Comparison of ENCODE assay signal across 9 cellular contexts in the genomic region with DNA sequence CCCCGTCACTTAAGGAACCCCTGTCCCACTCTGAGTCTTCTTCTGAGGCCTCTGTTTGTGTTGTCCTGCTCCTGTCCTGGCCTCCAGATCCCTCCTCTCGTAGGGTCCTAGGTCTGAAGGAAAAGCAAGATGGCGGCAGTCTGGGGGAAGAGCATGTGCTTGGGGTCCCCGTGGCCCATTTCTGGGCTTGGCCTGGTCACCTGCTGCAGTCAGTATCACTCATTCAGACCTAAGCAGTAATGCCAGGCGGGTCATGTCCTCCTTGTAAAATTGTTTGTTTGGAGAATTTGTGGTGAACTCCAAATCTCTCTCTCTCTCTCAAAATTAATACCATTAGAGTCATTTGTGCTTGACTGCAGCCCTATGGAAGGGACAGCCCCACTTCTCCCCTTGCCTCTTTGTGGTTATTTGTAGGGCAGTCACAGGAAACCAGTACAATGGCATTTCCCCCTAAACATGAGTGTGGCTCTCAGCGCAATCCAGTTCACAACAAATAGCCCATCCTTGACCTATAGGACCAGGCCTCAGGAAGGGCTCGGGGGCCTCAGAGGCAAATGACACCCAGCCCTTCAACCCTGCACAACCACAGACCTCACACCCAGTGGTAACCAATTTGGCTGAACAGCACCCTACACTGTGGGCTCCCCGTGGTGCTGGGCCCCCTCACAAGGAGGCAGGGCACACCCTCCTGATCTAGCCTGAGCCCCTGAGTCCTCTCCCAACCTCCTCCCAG.
DNase-seq lines count a peak whose midpoint lies in the region; ATAC-seq and FAIRE-seq lines count a peak whose summit lies in the region.
"Had no signal": no experiment of that assay in that cellular context is flagged by ENCODE, and none has a peak within 500 bp of the region (broad histone marks: within the 10 kb centered on the region; RNA-seq: fewer than 3 reads in every experiment).

No MANE protein-coding gene starts in this region.

- H3K27me3 Mint-ChIP-seq in naive thymus-derived CD4-positive, alpha-beta T cell: peaks cover 11 to 47% (median 19%) of the 10 kb centered on the region in 5 donors

- no peaks in the 10 kb centered on the region for H3K79me1 ChIP-seq in mesenchymal stem cell (replicated peaks; ENCODE audit: low read length, poor library complexity, severe bottlenecking)

- H2BK5ac ChIP-seq in mesenchymal stem cell (ENCODE audit: low read depth, low read length, poor library complexity, severe bottlenecking): no peak overlapping the region

- POLR2A ChIA-PET in naive thymus-derived CD4-positive, alpha-beta T cell (lab: Charles Lee): no interaction called here

- no peak overlapping the region for H2BK120ac ChIP-seq in mesenchymal stem cell (ENCODE audit: low read depth, low read length)

- no peak for FAIRE-seq in RCC 7860 (lab: Jason Lieb, UNC)

- H2BK12ac ChIP-seq in mesenchymal stem cell (ENCODE audit: low read length in 2 of 2): no peak overlapping the region

- H3K14ac ChIP-seq in mesenchymal stem cell (ENCODE audit: low read length in 2 of 2): no peak overlapping the region

- H3K4me3 Mint-ChIP-seq in naive thymus-derived CD4-positive, alpha-beta T cell: peak overlapping the region in 4 of 10 donors; percentile 10 to 56 (median 21)

- no peak overlapping the region for H3K18ac ChIP-seq in mesenchymal stem cell (ENCODE audit: low read depth in 1 of 2, low read length in 2 of 2)

- H3K9me3 ChIP-seq in naive thymus-derived CD4-positive, alpha-beta T cell (ENCODE audit: control insufficient read depth in 2 of 3, low read length in 3 of 3): no peaks in the 10 kb centered on the region
- no peaks in the 10 kb centered on the region for H3K9me3 ChIP-seq in mesenchymal stem cell (ENCODE audit: control insufficient read depth, low read length)

- no peaks in the 10 kb centered on the region for H3K27me3 ChIP-seq in naive thymus-derived CD4-positive, alpha-beta T cell (ENCODE audit: control insufficient read depth in 2 of 2, insufficient read depth in 2 of 2, low read length in 2 of 2)
- no peaks in the 10 kb centered on the region for H3K27me3 ChIP-seq in mesenchymal stem cell (ENCODE audit: control insufficient read depth in 1 of 2, insufficient read depth in 1 of 2, low read length in 2 of 2)

- H2AK5ac ChIP-seq in mesenchymal stem cell (ENCODE audit: low read length, severe bottlenecking): no peak overlapping the region

- H3K27ac ChIP-seq in naive thymus-derived CD4-positive, alpha-beta T cell (ENCODE audit: low read depth, low read length): no peak overlapping the region
- no peak overlapping the region for H3K27ac ChIP-seq in mesenchymal stem cell (ENCODE audit: low read length, poor library complexity, severe bottlenecking)

- peaks cover 0 to 2% (median 0%) of the 10 kb centered on the region in 11 donors for H3K9me3 Mint-ChIP-seq in naive thymus-derived CD4-positive, alpha-beta T cell

- WGBS in mesenchymal stem cell: 53% methylated on average over 7 of the region's 8 CpGs

- H4K91ac ChIP-seq in mesenchymal stem cell (ENCODE audit: low read length): no peak overlapping the region

- H3K4ac ChIP-seq in mesenchymal stem cell (ENCODE audit: low read depth in 1 of 2, low read length in 2 of 2): no peak overlapping the region

- no peak overlapping the region for H3K9ac ChIP-seq in mesenchymal stem cell (ENCODE audit: low read length)

- peaks cover 0 to 22% of the 10 kb centered on the region in 2 donors for H3K4me1 ChIP-seq in naive thymus-derived CD4-positive, alpha-beta T cell (ENCODE audit: control insufficient read depth in 2 of 2, insufficient read depth in 2 of 2, low read length in 2 of 2)
- H3K4me1 ChIP-seq in mesenchymal stem cell (ENCODE audit: control insufficient read depth, insufficient read depth, low read depth, low read length): no peaks in the 10 kb centered on the region

- peak; percentile 82 for ATAC-seq in GM18861 (IDR thresholded peaks at IDR 0.05; ENCODE audit: unreplicated experiment)
- ATAC-seq in GM21576 (IDR thresholded peaks at IDR 0.05; ENCODE audit: unreplicated experiment): peak; percentile 84
- ATAC-seq in HG03354 (IDR thresholded peaks at IDR 0.05; ENCODE audit: poor library complexity, severe bottlenecking, unreplicated experiment): peak; percentile 81
- peak; percentile 71 for ATAC-seq in naive thymus-derived CD4-positive, alpha-beta T cell

- peaks cover 0 to 3% (median 0%) of the 10 kb centered on the region in 5 donors for H3K36me3 Mint-ChIP-seq in naive thymus-derived CD4-positive, alpha-beta T cell

- intact Hi-C loops in naive thymus-derived CD4-positive, alpha-beta T cell (cut with micrococcal nuclease): no loop called here

- DNase-seq in naive thymus-derived CD4-positive, alpha-beta T cell: no peak
- DNase-seq in mesenchymal stem cell (no peak), RCC 7860 (ENCODE audit: low spot score) (no peak), dermis blood vessel endothelial cell (no peak)
- DNase-seq in NK-92 treated with Interleukin-12 subunit alpha and Interleukin-12 subunit beta, amount 100 ng/mL, for 24 hours (lab: John Stamatoyannopoulos, UW): no peak
- DNase-seq: GF-D8 had no signal

- no peak overlapping the region for H3K4me3 ChIP-seq in naive thymus-derived CD4-positive, alpha-beta T cell (ENCODE audit: low read length)
- no peak overlapping the region for H3K4me3 ChIP-seq in mesenchymal stem cell (ENCODE audit: insufficient read depth in 1 of 2, low read depth in 1 of 2, low read length in 2 of 2)

- no peak overlapping the region for H2BK15ac ChIP-seq in mesenchymal stem cell (ENCODE audit: low read depth, poor library complexity, severe bottlenecking)

- H2AFZ ChIP-seq in mesenchymal stem cell (ENCODE audit: low read depth, low read length): no peak overlapping the region

- H3K4me2 ChIP-seq in mesenchymal stem cell (ENCODE audit: low read length, poor library complexity, severe bottlenecking): no peak overlapping the region

- CTCF ChIA-PET in naive thymus-derived CD4-positive, alpha-beta T cell (lab: Charles Lee): no interaction called here

- H3K4me1 Mint-ChIP-seq in naive thymus-derived CD4-positive, alpha-beta T cell: peaks cover 14 to 30% (median 15%) of the 10 kb centered on the region in 7 donors

- peak overlapping the region in 2 of 9 donors; percentile 48 to 71 for H3K27ac Mint-ChIP-seq in naive thymus-derived CD4-positive, alpha-beta T cell

- H3K23ac ChIP-seq in mesenchymal stem cell (ENCODE audit: low read length in 2 of 2): no peak overlapping the region

- no peaks in the 10 kb centered on the region for H3K36me3 ChIP-seq in naive thymus-derived CD4-positive, alpha-beta T cell (ENCODE audit: control insufficient read depth in 2 of 3, insufficient read depth in 3 of 3, low read length in 3 of 3)
- H3K36me3 ChIP-seq in mesenchymal stem cell (ENCODE audit: control insufficient read depth in 1 of 2, insufficient read depth in 2 of 2, low read depth in 1 of 2, low read length in 2 of 2): no peaks in the 10 kb centered on the region

- H4K8ac ChIP-seq in mesenchymal stem cell (ENCODE audit: low read length): no peak overlapping the region
